9 cellular contexts compared by ENCODE assay signal in genomic region chr5:43389679-43390329, GRCh38. TPM values are rescaled to one million over a fixed set of nuclear protein-coding genes. Genes with fewer than 3 reads are reported as not detected.
DNase-seq lines count a peak whose midpoint lies in the region; ATAC-seq and TF ChIP-seq lines count a peak whose summit lies in the region.
"Had no signal": no experiment of that assay in that cellular context is flagged by ENCODE, and none has a peak within 500 bp of the region (broad histone marks: within the 10 kb centered on the region; RNA-seq: fewer than 3 reads in every experiment).

No MANE protein-coding gene starts in this region.

- no peak overlapping the region for H3K4me3 Mint-ChIP-seq in activated T-helper 17 cell treated with anti-CD3 and anti-CD28 coated beads, Interleukin-2, amount 50 U/mL, for 72 hours
- H3K4me3 Mint-ChIP-seq: activated naive CD8-positive, alpha-beta T cell had no signal

- WGBS in aorta, 2 donors: 31 to 33% methylated on average over 4 of the region's 4 CpGs

- no peak overlapping the region for H3K4me3 ChIP-seq in Karpas-422 (ENCODE audit: low read length)
- no peak overlapping the region for H3K4me3 ChIP-seq in OCI-LY3 (ENCODE audit: low read length)
- H3K4me3 ChIP-seq in fibroblast of villous mesenchyme (ENCODE audit: low read depth, low read length): no peak overlapping the region
- H3K4me3 ChIP-seq in aorta (ENCODE audit: low read length in 2 of 2): no peak overlapping the region

- no peaks in the 10 kb centered on the region for H4K20me1 ChIP-seq in Karpas-422 (ENCODE audit: insufficient read depth, low read depth, low read length)
- H4K20me1 ChIP-seq in OCI-LY3 (ENCODE audit: insufficient read depth, low read length): no peaks in the 10 kb centered on the region

- TF ChIP-seq CTCF in OCI-LY3 (IDR thresholded peaks at IDR 0.05; ENCODE audit: low read depth, low read length): peak; percentile 77
- peak; percentile 90 for TF ChIP-seq CTCF in fibroblast of villous mesenchyme (IDR thresholded peaks at IDR 0.05; ENCODE audit: insufficient read depth, low read depth, low read length)

- peaks cover 13% of the 10 kb centered on the region; the same call in 1 of the 2 replicates for H3K79me2 ChIP-seq in Karpas-422 (ENCODE audit: low read length)
- H3K79me2 ChIP-seq in OCI-LY3 (ENCODE audit: low read length): no peaks in the 10 kb centered on the region

- no peaks in the 10 kb centered on the region for H3K27me3 Mint-ChIP-seq in activated T-helper 17 cell treated with anti-CD3 and anti-CD28 coated beads, Interleukin-2, amount 50 U/mL, for 72 hours
- H3K27me3 Mint-ChIP-seq: activated naive CD8-positive, alpha-beta T cell had no signal

- H3K9me2 ChIP-seq in Karpas-422 (replicated peaks; ENCODE audit: insufficient read depth, low read length): no peaks in the 10 kb centered on the region

- H3K4me2 ChIP-seq in Karpas-422 (ENCODE audit: low read depth, low read length, poor library complexity, severe bottlenecking) (peak overlapping the region; percentile 38), OCI-LY3 (ENCODE audit: low read length) (no peak overlapping the region; the same call in 1 of the 2 replicates)

- H3K27ac ChIP-seq in Karpas-422 (ENCODE audit: low read length) (no peak overlapping the region), OCI-LY3 (ENCODE audit: low read length) (no peak overlapping the region), aorta (ENCODE audit: low read depth in 1 of 2, low read length in 2 of 2) (no peak overlapping the region)

- H3K4me1 Mint-ChIP-seq in activated T-helper 17 cell treated with anti-CD3 and anti-CD28 coated beads, Interleukin-2, amount 50 U/mL, for 72 hours: peaks cover 21% of the 10 kb centered on the region

- peak; percentile 69 for ATAC-seq in GM21576 (IDR thresholded peaks at IDR 0.05; ENCODE audit: unreplicated experiment)
- peak; percentile 79 for ATAC-seq in activated T-helper 17 cell treated with anti-CD3 and anti-CD28 coated beads, Interleukin-2, amount 50 U/mL, for 72 hours (replicated peaks)
- peak; percentile 87 for ATAC-seq in aorta (ENCODE audit: low FRiP score)

- H3K27me3 ChIP-seq in Karpas-422 (ENCODE audit: low read length) (no peaks in the 10 kb centered on the region), OCI-LY3 (ENCODE audit: low read depth, low read length) (no peaks in the 10 kb centered on the region), aorta (ENCODE audit: control insufficient read depth in 1 of 2, insufficient read depth in 2 of 2, low read length in 1 of 2) (no peaks in the 10 kb centered on the region)

- DNase-seq in DMS114 treated with DMSO at 0.1 percent for 48 hours (lab: John Stamatoyannopoulos, UW; ENCODE audit: unreplicated experiment) (peak; percentile 86), Karpas-422 (peak; percentile 93), fibroblast of villous mesenchyme (ENCODE audit: low read depth) (peak; percentile 93), nucleus accumbens (lab: John Stamatoyannopoulos, UW) (peak in 33 of 56 donors; percentile 2 to 75 (median 15)), aorta (peak in 1 of 2 donors; percentile 59)

- no peaks in the 10 kb centered on the region for H3K9me3 Mint-ChIP-seq in activated T-helper 17 cell treated with anti-CD3 and anti-CD28 coated beads, Interleukin-2, amount 50 U/mL, for 72 hours

- H3K36me3 ChIP-seq in Karpas-422 (ENCODE audit: insufficient read depth, low read length) (no peaks in the 10 kb centered on the region), OCI-LY3 (replicated peaks; ENCODE audit: low read depth, low read length) (no peaks in the 10 kb centered on the region), aorta (ENCODE audit: control insufficient read depth in 1 of 2, insufficient read depth in 2 of 2, low read length in 1 of 2) (no peaks in the 10 kb centered on the region)

- H3K4me1 ChIP-seq in Karpas-422 (ENCODE audit: low read length): peaks cover 17% of the 10 kb centered on the region
- peaks cover 9% of the 10 kb centered on the region for H3K4me1 ChIP-seq in OCI-LY3 (ENCODE audit: low read length)
- H3K4me1 ChIP-seq in aorta (ENCODE audit: control insufficient read depth in 1 of 2, insufficient read depth in 2 of 2, low read length in 2 of 2): no peaks in the 10 kb centered on the region

- H2AFZ ChIP-seq in Karpas-422 (ENCODE audit: low read length) (no peak overlapping the region), OCI-LY3 (ENCODE audit: low read depth, low read length) (no peak overlapping the region)

- intact Hi-C loops in aorta (cut with DNase I): loop anchor here (5.0 to 10.0 kb wide), 3 partner anchors 78 to 483 kb away; partner anchors contain the start of gene HMGCS1 (in 1 of the 2)

- H3K9me3 ChIP-seq in Karpas-422 (ENCODE audit: low read length) (no peaks in the 10 kb centered on the region), OCI-LY3 (ENCODE audit: insufficient read depth, low read length) (no peaks in the 10 kb centered on the region), aorta (ENCODE audit: control insufficient read depth, low read length) (no peaks in the 10 kb centered on the region)

- peak overlapping the region; percentile 60 for H3K27ac Mint-ChIP-seq in activated T-helper 17 cell treated with anti-CD3 and anti-CD28 coated beads, Interleukin-2, amount 50 U/mL, for 72 hours

- peaks cover 44% of the 10 kb centered on the region for H3K36me3 Mint-ChIP-seq in activated T-helper 17 cell treated with anti-CD3 and anti-CD28 coated beads, Interleukin-2, amount 50 U/mL, for 72 hours (ENCODE audit: low read depth)

- H3K9ac ChIP-seq in Karpas-422 (ENCODE audit: low read length) (no peak overlapping the region), OCI-LY3 (ENCODE audit: low read length) (no peak overlapping the region)

RNA-seq across cellular contexts. Expression of gene CCL28, which starts 22.4 kb away (rescaled TPM):
- 18.8 and 42.3 TPM in 2 replicates for total RNA-seq in Karpas-422 (2014; rRNA removed; shearing (Covaris generic); ENCODE audit: low replicate concordance)
- total RNA-seq in activated T-helper 17 cell treated with anti-CD3 and anti-CD28 coated beads, Interleukin-2, amount 50 U/mL, for 72 hours: 10 to 100 TPM; 11.4 to 22.8 TPM
- total RNA-seq in fibroblast of villous mesenchyme: 1.3 TPM in 2 replicates
- 1 to 10 TPM; 3.0 to 5.3 TPM for total RNA-seq in aorta
- 1 to 10 TPM; 1.5 to 1.6 TPM for polyA plus RNA-seq in aorta
